ENCODE assay signal across 15 cellular contexts in genomic region chr5:2591777-2592453, GRCh38.
"Had no signal": no experiment of that assay in that cellular context is flagged by ENCODE, and none has a peak within 500 bp of the region (broad histone marks: within the 10 kb centered on the region; RNA-seq: fewer than 3 reads in every experiment).

No MANE protein-coding gene starts in this region.

- H3K27me3 ChIP-seq: neutrophil had no signal

- H3K36me3 Mint-ChIP-seq: naive thymus-derived CD8-positive, alpha-beta T cell; type B pancreatic cell had no signal

- H3K27ac ChIP-seq: neutrophil had no signal

- H3K9me3 ChIP-seq: neutrophil had no signal

- H3K27me3 Mint-ChIP-seq: activated CD4-positive, alpha-beta memory T cell treated with anti-CD3 and anti-CD28 coated beads, Interleukin-2, amount 10 ng/mL, durations not matched to agents 7 days and 5 days had no signal

- ATAC-seq: activated T-cell treated with anti-CD3 and anti-CD28 coated beads, Interleukin-2, amount 50 U/mL, for 4 hours; naive thymus-derived CD8-positive, alpha-beta T cell; stimulated activated naive CD8-positive, alpha-beta T cell treated with anti-CD3 and anti-CD28 coated beads, Interleukin-15, Interleukin-2, amounts not matched to agents 100 U/mL and 50 U/mL, for 24 hours had no signal

- H3K4me3 Mint-ChIP-seq: activated CD4-positive, alpha-beta memory T cell treated with anti-CD3 and anti-CD28 coated beads, Interleukin-2, amount 10 ng/mL, durations not matched to agents 7 days and 5 days; activated T-cell treated with anti-CD3 and anti-CD28 coated beads, Interleukin-2, amount 50 U/mL, for 4 hours; naive thymus-derived CD8-positive, alpha-beta T cell; type B pancreatic cell had no signal

- H3K36me3 ChIP-seq: neutrophil had no signal

- DNase-seq: activated CD4-positive, alpha-beta memory T cell treated with anti-CD3 and anti-CD28 coated beads, Interleukin-2, amount 10 ng/mL, durations not matched to agents 7 days and 5 days; activated effector memory CD4-positive, alpha-beta T cell treated with Interleukin-2 at 50 U/mL for 16 hours; activated naive CD4-positive, alpha-beta T cell treated with anti-CD3 and anti-CD28 coated beads, Interleukin-2, amount 50 U/mL, for 16 hours; activated T-cell treated with anti-CD3 and anti-CD28 coated beads, Interleukin-2, amount 50 U/mL, for 4 hours; dermis blood vessel endothelial cell; erythroblast; islet precursor cell; mesenchymal stem cell; naive thymus-derived CD8-positive, alpha-beta T cell; posterior cingulate gyrus; stimulated activated CD4-positive, alpha-beta T cell treated with anti-CD3 and anti-CD28 coated beads, Interleukin-4, amount 100 ng/mL, for 24 hours; stimulated activated naive CD8-positive, alpha-beta T cell treated with anti-CD3 and anti-CD28 coated beads, Interleukin-15, Interleukin-2, amounts not matched to agents 100 U/mL and 50 U/mL, for 24 hours; T1000 had no signal

- H3K27ac Mint-ChIP-seq: activated CD4-positive, alpha-beta memory T cell treated with anti-CD3 and anti-CD28 coated beads, Interleukin-2, amount 10 ng/mL, durations not matched to agents 7 days and 5 days; naive thymus-derived CD8-positive, alpha-beta T cell; type B pancreatic cell had no signal

- H3K4me1 Mint-ChIP-seq: activated CD4-positive, alpha-beta memory T cell treated with anti-CD3 and anti-CD28 coated beads, Interleukin-2, amount 10 ng/mL, durations not matched to agents 7 days and 5 days; naive thymus-derived CD8-positive, alpha-beta T cell had no signal
